Comparison of ENCODE assay signal across 8 cellular contexts in the genomic region with DNA sequence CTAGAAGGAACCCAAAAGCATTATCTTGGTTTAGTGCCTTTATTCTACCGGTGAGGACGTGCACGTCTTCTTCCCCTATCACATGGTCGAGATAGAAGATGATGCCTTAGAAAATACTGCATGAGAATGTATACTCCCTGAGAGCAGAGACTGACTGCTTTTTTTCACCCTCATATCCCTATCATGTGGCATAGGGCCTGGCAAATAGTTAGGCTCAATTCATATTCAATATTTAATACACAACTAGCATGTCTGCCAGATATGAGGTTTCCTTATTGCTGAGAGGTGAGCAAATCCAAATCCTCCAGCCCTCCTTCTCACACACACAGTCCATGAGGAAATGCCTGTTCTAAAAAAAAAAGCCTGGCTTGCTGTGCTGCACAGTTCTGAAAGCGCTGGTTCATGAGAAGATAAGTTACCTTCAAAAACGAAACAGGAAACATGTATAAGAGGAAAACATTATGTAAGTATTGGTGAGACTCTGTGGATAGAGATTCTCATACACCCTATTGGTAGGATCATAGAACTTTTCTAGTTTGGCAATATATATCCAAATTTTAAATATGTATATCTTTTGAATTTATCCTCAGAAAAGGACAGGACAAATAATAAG. TPM values are rescaled to one million over a fixed set of nuclear protein-coding genes. Genes with fewer than 3 reads are reported as not detected.
DNase-seq lines count a peak whose midpoint lies in the region; ATAC-seq and TF ChIP-seq lines count a peak whose summit lies in the region.

No MANE protein-coding gene starts in this region.

- no peaks in the 10 kb centered on the region for H3K27me3 Mint-ChIP-seq in T-helper 17 cell

- peak overlapping the region; percentile 52 for H3K4me3 Mint-ChIP-seq in T-helper 17 cell

- H3K36me3 Mint-ChIP-seq in T-helper 17 cell (ENCODE audit: low read depth), result no peaks in the 10 kb centered on the region

- TF ChIP-seq POLR2A in tibial nerve (IDR thresholded peaks at IDR 0.05), result no peak

- H3K27ac ChIP-seq in tibial nerve, result no peak overlapping the region

- no peak for TF ChIP-seq CTCF in tibial nerve (IDR thresholded peaks at IDR 0.05)

- ATAC-seq in GM18858 (IDR thresholded peaks at IDR 0.05; ENCODE audit: unreplicated experiment) (peak; percentile 71), HG03064 (IDR thresholded peaks at IDR 0.05; ENCODE audit: low read depth, unreplicated experiment) (peak; percentile 78), T-helper 17 cell (peak; percentile 93)

- H3K9me3 ChIP-seq in T-helper 17 cell (ENCODE audit: control insufficient read depth, low read length, poor library complexity, severe bottlenecking), result no peaks in the 10 kb centered on the region
- no peaks in the 10 kb centered on the region for H3K9me3 ChIP-seq in mucosa of stomach (ENCODE audit: control insufficient read depth, low read length)
- no peaks in the 10 kb centered on the region for H3K9me3 ChIP-seq in tibial nerve

- no peaks in the 10 kb centered on the region for H3K36me3 ChIP-seq in mucosa of stomach (ENCODE audit: control insufficient read depth, insufficient read depth, low read length)
- no peaks in the 10 kb centered on the region for H3K36me3 ChIP-seq in tibial nerve

- TF ChIP-seq EP300 in tibial nerve (IDR thresholded peaks at IDR 0.05), result no peak

- no peak for DNase-seq in T-helper 17 cell
- no peak for DNase-seq in activated effector memory CD4-positive, alpha-beta T cell treated with Interleukin-2 at 50 U/mL for 16 hours
- DNase-seq in A172 (ENCODE audit: low spot score), result no peak
- no peak for DNase-seq in NCI-H1092 (lab: John Stamatoyannopoulos, UW)
- DNase-seq in tibial nerve (ENCODE audit: low spot score in 2 of 2), result no peak

- H3K4me1 ChIP-seq in mucosa of stomach (ENCODE audit: control insufficient read depth, insufficient read depth, low read length) (peaks cover 26% of the 10 kb centered on the region), tibial nerve (no peaks in the 10 kb centered on the region)

- peak overlapping the region; percentile 85 for H3K27ac Mint-ChIP-seq in T-helper 17 cell

- H3K9ac ChIP-seq in mucosa of stomach (ENCODE audit: low read length), result peak overlapping the region; percentile 19

- 67 to 70% methylated on average over 6 of the region's 6 CpGs for WGBS in tibial nerve, 2 donors

- H3K4me1 Mint-ChIP-seq in T-helper 17 cell, result peaks cover 13% of the 10 kb centered on the region

- H3K4me3 ChIP-seq in mucosa of stomach (ENCODE audit: low read length) (no peak overlapping the region), tibial nerve (no peak overlapping the region)

- H3K27me3 ChIP-seq in mucosa of stomach (ENCODE audit: control insufficient read depth, insufficient read depth, low read length) (no peaks in the 10 kb centered on the region), tibial nerve (no peaks in the 10 kb centered on the region)

RNA-seq across cellular contexts. Expression of gene ACAP2, which starts 15.5 kb away (rescaled TPM):
- total RNA-seq in T-helper 17 cell, result 10 to 100 TPM; 78.6 to 85.8 TPM
- total RNA-seq in A172 (2014; rRNA removed; shearing (Covaris generic)), result 52.2 and 53.3 TPM in 2 replicates
- total RNA-seq in tibial nerve, result 10 to 100 TPM; 53.5 to 69.8 (median 62.5) TPM
